Comparison of ENCODE assay signal across 16 cellular contexts in genomic region chr12:47894068-47894467, GRCh38. TPM values are rescaled to one million over a fixed set of nuclear protein-coding genes. Genes with fewer than 3 reads are reported as not detected.
DNase-seq lines count a peak whose midpoint lies in the region; ATAC-seq and TF ChIP-seq lines count a peak whose summit lies in the region.
"Had no signal": no experiment of that assay in that cellular context is flagged by ENCODE, and none has a peak within 500 bp of the region (broad histone marks: within the 10 kb centered on the region; RNA-seq: fewer than 3 reads in every experiment).

No MANE protein-coding gene starts in this region.

- peaks cover 11% of the 10 kb centered on the region for H3K4me1 Mint-ChIP-seq in memory B cell

- H3K4me2 ChIP-seq in BLaER1 treated with 17β-estradiol and CSF1 and Interleukin-3, amounts not matched to agents 10 nM and 100 nM, result peak overlapping the region; percentile 70 to 94 (median 86)

- H3K4me3 Mint-ChIP-seq in memory B cell, result no peak overlapping the region
- H3K4me3 Mint-ChIP-seq: H9 had no signal

- peaks cover 0 to 8% (median 0%) of the 10 kb centered on the region in 11 experiments; a peak in 2 of 22 replicates for H4K20me1 ChIP-seq in BLaER1 treated with 17β-estradiol and CSF1 and Interleukin-3, amounts not matched to agents 10 nM and 100 nM

- TF ChIP-seq CTCF in Peyer's patch (IDR thresholded peaks at IDR 0.05), result no peak

- H3K9me3 ChIP-seq in BLaER1 treated with 17β-estradiol and CSF1 and Interleukin-3, amounts not matched to agents 10 nM and 100 nM (replicated peaks in 1 of 11), result no peaks in the 10 kb centered on the region
- H3K9me3 ChIP-seq in Peyer's patch, result no peaks in the 10 kb centered on the region
- H3K9me3 ChIP-seq: right atrium auricular region, SJSA1 had no signal

- TF ChIP-seq POLR2A in Peyer's patch (IDR thresholded peaks at IDR 0.05), result no peak

- H3K36me3 Mint-ChIP-seq in memory B cell, result peaks cover 1% of the 10 kb centered on the region

- peaks cover 9% of the 10 kb centered on the region for H3K27me3 Mint-ChIP-seq in memory B cell

- H3K36me3 ChIP-seq in BLaER1 treated with 17β-estradiol and CSF1 and Interleukin-3, amounts not matched to agents 10 nM and 100 nM, result peaks cover 0 to 23% (median 0%) of the 10 kb centered on the region in 11 experiments; a peak in 3 of 22 replicates
- H3K36me3 ChIP-seq in Peyer's patch, result peaks cover 0 to 8% (median 0%) of the 10 kb centered on the region in 3 donors
- H3K36me3 ChIP-seq: right atrium auricular region, SJSA1 had no signal

- H3K4me1 ChIP-seq in BLaER1 treated with 17β-estradiol and CSF1 and Interleukin-3, amounts not matched to agents 10 nM and 100 nM, result peaks cover 50 to 83% (median 68%) of the 10 kb centered on the region in 10 experiments
- peaks cover 0 to 67% (median 2%) of the 10 kb centered on the region in 4 donors for H3K4me1 ChIP-seq in Peyer's patch
- H3K4me1 ChIP-seq: right atrium auricular region, SJSA1 had no signal

- no peaks in the 10 kb centered on the region for H3K27me3 ChIP-seq in BLaER1 treated with 17β-estradiol and CSF1 and Interleukin-3, amounts not matched to agents 10 nM and 100 nM
- no peaks in the 10 kb centered on the region for H3K27me3 ChIP-seq in Peyer's patch
- H3K27me3 ChIP-seq: right atrium auricular region, SJSA1 had no signal

- no peak overlapping the region for H3K27ac Mint-ChIP-seq in memory B cell

- no peak overlapping the region for H3K4me3 ChIP-seq in BLaER1 treated with 17β-estradiol and CSF1 and Interleukin-3, amounts not matched to agents 10 nM and 100 nM
- no peak overlapping the region for H3K4me3 ChIP-seq in Peyer's patch
- H3K4me3 ChIP-seq: right atrium auricular region, SJSA1 had no signal

- H3K9me3 Mint-ChIP-seq in memory B cell, result no peaks in the 10 kb centered on the region
- H3K9me3 Mint-ChIP-seq: H9 had no signal

- ATAC-seq in GM18873 (IDR thresholded peaks at IDR 0.05; ENCODE audit: low FRiP score, unreplicated experiment), result peak; percentile 61
- ATAC-seq in memory B cell (ENCODE audit: low read depth), result peak; percentile 57
- ATAC-seq in HG03520 (IDR thresholded peaks at IDR 0.05; ENCODE audit: unreplicated experiment), result no peak
- no peak for ATAC-seq in GM18520 (IDR thresholded peaks at IDR 0.05; ENCODE audit: unreplicated experiment)

- H3K9ac ChIP-seq in BLaER1 treated with 17β-estradiol and CSF1 and Interleukin-3, amounts not matched to agents 10 nM and 100 nM, result peak overlapping the region in 5 of 11 experiments; percentile 6 to 57 (median 38); a peak in 7 of 22 replicates

- DNase-seq in Peyer's patch, result no peak
- no peak for DNase-seq in memory B cell (ENCODE audit: low spot score in 2 of 2)
- DNase-seq in stimulated activated CD4-positive, alpha-beta T cell treated with anti-CD3 and anti-CD28 coated beads, Interleukin-4, amount 100 ng/mL, for 24 hours, result no peak
- DNase-seq in NCI-H1105 (lab: John Stamatoyannopoulos, UW), result no peak
- DNase-seq: central memory CD4-positive, alpha-beta T cell; H9; NCI-H187; NCI-H510A treated with DMSO at 0.1 percent for 48 hours; stimulated activated CD4-positive, alpha-beta T cell treated with anti-CD3 and anti-CD28 coated beads, Interleukin-4, amount 100 ng/mL, for 4 hours had no signal

- peak overlapping the region in 8 of 11 experiments; percentile 12 to 74 (median 32); a peak in 10 of 22 replicates for H3K27ac ChIP-seq in BLaER1 treated with 17β-estradiol and CSF1 and Interleukin-3, amounts not matched to agents 10 nM and 100 nM
- H3K27ac ChIP-seq in Peyer's patch, result peak overlapping the region in 3 of 4 donors; percentile 29 to 79 (median 36)
- H3K27ac ChIP-seq: HL-60, right atrium auricular region, SJSA1 had no signal

RNA-seq across cellular contexts. Expression of gene VDR, which starts 10.7 kb away (rescaled TPM):
- total RNA-seq in Peyer's patch, result 100 to 1,000 TPM in 3 of 4 donors, 10 to 100 TPM in 1; 75.1 to 193 (median 156) TPM

Comparison
In these comparisons a context has a peak if more than half of its experiments do, and no peak if none do; other contexts are left out.
1. ATAC-seq: peak in GM18873 (single experiment) and memory B cell (single experiment); none in HG03520 (single experiment) and GM18520 (single experiment).